In the genomic region with DNA sequence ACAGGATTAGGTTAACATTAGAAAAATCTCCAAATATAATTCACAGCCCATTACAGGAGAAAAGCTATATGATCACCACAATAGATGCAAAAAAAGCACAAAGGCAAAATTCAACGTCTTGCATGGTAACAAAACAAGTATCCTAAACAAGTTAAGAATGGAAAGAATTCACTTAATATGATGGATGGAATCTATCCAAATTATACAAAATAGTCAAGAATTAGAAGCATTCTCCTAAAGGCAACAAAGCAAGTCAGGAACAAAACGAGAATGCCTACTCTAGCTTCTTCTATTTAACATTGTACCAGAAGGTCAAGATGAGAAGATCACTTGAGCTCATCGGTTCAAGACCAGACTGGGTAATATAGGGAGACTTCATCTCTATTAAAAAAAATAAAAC, we compare ENCODE assay signal across 27 cellular contexts.
"Had no signal": no experiment of that assay in that cellular context is flagged by ENCODE, and none has a peak within 500 bp of the region (broad histone marks: within the 10 kb centered on the region; RNA-seq: fewer than 3 reads in every experiment).

No MANE protein-coding gene starts in this region.

- H3K36me3 ChIP-seq: ascending aorta, breast epithelium had no signal

- H3K4me3 ChIP-seq: ascending aorta, breast epithelium had no signal

- DNase-seq: activated B cell treated with CpG ODN at 0.5 μM for 24 hours; activated CD4-positive, alpha-beta memory T cell treated with anti-CD3 and anti-CD28 coated beads for 36 hours; activated CD4-positive, alpha-beta T cell treated with anti-CD3 and anti-CD28 coated beads for 4 hours; activated CD4-positive, alpha-beta T cell treated with anti-CD3 and anti-CD28 coated beads, Interleukin-2, amount 10 ng/mL, durations not matched to agents 24 days and 14 days; activated CD4-positive, alpha-beta T cell treated with anti-CD3 and anti-CD28 coated beads, Interleukin-2, amount 50 U/mL, for 1 hour; activated CD4-positive, alpha-beta T cell treated with anti-CD3 and anti-CD28 coated beads, Interleukin-2, amount 50 U/mL, for 4 hours; activated CD4-positive, CD25-positive, alpha-beta regulatory T cell treated with anti-CD3 and anti-CD28 coated beads, Interleukin-2, amount 50 U/mL, for 72 hours; activated CD8-positive, alpha-beta memory T cell treated with anti-CD3 and anti-CD28 coated beads, Interleukin-2, amount 50 U/mL, for 4 hours; activated CD8-positive, alpha-beta T cell treated with anti-CD3 and anti-CD28 coated beads for 36 hours; activated effector memory CD4-positive, alpha-beta T cell treated with anti-CD3 and anti-CD28 coated beads, Interleukin-2, amount 50 U/mL, for 16 hours; activated gamma-delta T cell treated with Interleukin-2 at 50 U/mL for 16 hours; activated naive CD4-positive, alpha-beta T cell; activated naive CD4-positive, alpha-beta T cell treated with anti-CD3 and anti-CD28 coated beads for 36 hours; activated naive CD4-positive, alpha-beta T cell treated with anti-CD3 and anti-CD28 coated beads, Interleukin-2, amount 50 U/mL, for 16 hours; activated naive CD8-positive, alpha-beta T cell treated with anti-CD3 and anti-CD28 coated beads for 36 hours; activated T-cell treated with anti-CD3 and anti-CD28 coated beads for 4 hours; activated T-cell treated with anti-CD3 and anti-CD28 coated beads, Interleukin-2, amount 50 U/mL, for 1 hour; activated T-cell treated with anti-CD3 and anti-CD28 coated beads, Interleukin-2, amount 50 U/mL, for 4 hours; activated T-cell treated with anti-CD3 and anti-CD28 coated beads, Interleukin-2, amount 50 U/mL, for 72 hours; amygdala; anterior cingulate cortex; central memory CD4-positive, alpha-beta T cell; T-helper 1 cell; T-helper 2 cell; T-helper 9 cell had no signal

- H3K27me3 ChIP-seq: ascending aorta, breast epithelium had no signal

- H3K4me1 ChIP-seq: ascending aorta, breast epithelium had no signal

- H3K9me3 ChIP-seq: ascending aorta, breast epithelium had no signal
